In the genomic region with DNA sequence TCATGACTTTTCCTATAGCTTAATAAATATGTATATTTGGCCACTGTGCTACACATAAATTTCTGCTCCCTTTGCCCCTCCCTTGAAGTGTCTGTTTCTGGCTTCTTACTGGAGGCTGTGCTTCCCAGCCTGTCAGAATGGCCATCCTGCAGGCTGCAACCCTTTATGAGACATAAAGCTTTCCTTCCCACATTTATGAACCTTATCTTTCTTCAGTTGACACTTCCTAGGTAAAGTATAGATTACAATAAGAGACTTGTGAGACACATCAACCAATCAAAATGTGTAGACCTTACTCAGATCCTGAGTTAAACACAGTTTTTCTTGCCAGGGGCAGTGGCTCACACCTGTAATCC, we compare ENCODE assay signal across 24 cellular contexts. TPM values are rescaled to one million over a fixed set of nuclear protein-coding genes. Genes with fewer than 3 reads are reported as not detected.
DNase-seq lines count a peak whose midpoint lies in the region; ATAC-seq, FAIRE-seq and TF ChIP-seq lines count a peak whose summit lies in the region.
"Had no signal": no experiment of that assay in that cellular context is flagged by ENCODE, and none has a peak within 500 bp of the region (broad histone marks: within the 10 kb centered on the region; RNA-seq: fewer than 3 reads in every experiment).

No MANE protein-coding gene starts in this region.

- POLR2A ChIA-PET in K562 (lab: Yijun Ruan, JAX): interaction anchor here (2.2 to 2.3 kb wide), 2 partner anchors 9 to 12 kb away, joined by 7 to 9 read pairs; no protein-coding TSS in a partner anchor

- ATAC-seq in K562 (no peak; the same call in 2 of the 3 replicates), mucosa of descending colon (peak; percentile 58), HG02840 (IDR thresholded peaks at IDR 0.05; ENCODE audit: low FRiP score, unreplicated experiment) (no peak), Right ventricle myocardium superior (ENCODE audit: poor library complexity) (no peak)
- ATAC-seq: CD8-positive, alpha-beta T cell had no signal

- no peak for TF ChIP-seq POLR2A in K562 (conservative IDR thresholded peaks at IDR 0.05)

- H3K4me3 ChIP-seq in K562 (no peak overlapping the region), mucosa of descending colon (no peak overlapping the region)
- H3K4me3 ChIP-seq: BLaER1 treated with 17β-estradiol and CSF1 and Interleukin-3, amounts not matched to agents 10 nM and 100 nM had no signal

- BruUV-seq in K562 (replicated peaks; lab: Mats Ljungman, UMichigan): no TSS peak

- H2AFZ ChIP-seq in K562 (ENCODE audit: low read depth, low read length): peak overlapping the region; percentile 54

- H3K9me3 ChIP-seq in K562 (replicated peaks; ENCODE audit: control insufficient read depth, insufficient read depth, low read depth, low read length) (no peaks in the 10 kb centered on the region), mucosa of descending colon (no peaks in the 10 kb centered on the region)
- H3K9me3 ChIP-seq: BLaER1 treated with 17β-estradiol and CSF1 and Interleukin-3, amounts not matched to agents 10 nM and 100 nM; Caco-2 had no signal

- H3K36me3 ChIP-seq in K562 (ENCODE audit: control insufficient read depth, insufficient read depth, low read length): no peaks in the 10 kb centered on the region
- H3K36me3 ChIP-seq in mucosa of descending colon (ENCODE audit: low read depth): no peaks in the 10 kb centered on the region
- H3K36me3 ChIP-seq: BLaER1 treated with 17β-estradiol and CSF1 and Interleukin-3, amounts not matched to agents 10 nM and 100 nM had no signal

- no peak for DNase-seq in K562 (ENCODE audit: extremely low read depth in 1 of 4, low spot score in 3 of 4)
- no peak for DNase-seq in mucosa of descending colon
- no peak for DNase-seq in type B pancreatic cell (ENCODE audit: extremely low spot score, unreplicated experiment)
- no peak for DNase-seq in iPS-NIHi11 (ENCODE audit: low spot score)
- no peak for DNase-seq in Right ventricle myocardium superior
- DNase-seq: 8988T; ACHN; AML-193; Calu3; CD4-positive, alpha-beta T cell; CD8-positive, alpha-beta T cell; DMS79 treated with DMSO at 0.1 percent for 48 hours; GF-D8 had no signal

- no peak overlapping the region for H3K4me3 Mint-ChIP-seq in type B pancreatic cell
- H3K4me3 Mint-ChIP-seq: B cell; CD4-positive, alpha-beta T cell; CD8-positive, alpha-beta T cell had no signal

- H3K79me2 ChIP-seq in K562 (ENCODE audit: control insufficient read depth, insufficient read depth, low read length): no peaks in the 10 kb centered on the region

- no peaks in the 10 kb centered on the region for H4K20me1 ChIP-seq in K562 (replicated peaks; ENCODE audit: control insufficient read depth, insufficient read depth, low read length)
- H4K20me1 ChIP-seq: BLaER1 treated with 17β-estradiol and CSF1 and Interleukin-3, amounts not matched to agents 10 nM and 100 nM had no signal

- H3K4me1 Mint-ChIP-seq in type B pancreatic cell (ENCODE audit: unreplicated experiment): peaks cover 6% of the 10 kb centered on the region
- H3K4me1 Mint-ChIP-seq: B cell had no signal

- no peaks in the 10 kb centered on the region for H3K9me1 ChIP-seq in K562 (ENCODE audit: control insufficient read depth, insufficient read depth, low read length)

- H3K27ac ChIP-seq in K562 (ENCODE audit: extremely low read depth, low read depth, low read length): peak overlapping the region; percentile 65
- H3K27ac ChIP-seq: BLaER1 treated with 17β-estradiol and CSF1 and Interleukin-3, amounts not matched to agents 10 nM and 100 nM; C4-2B had no signal

- H3K4me1 ChIP-seq in K562 (replicated peaks in 1 of 2; ENCODE audit: control insufficient read depth in 2 of 2, insufficient read depth in 2 of 2, low read length in 2 of 2) (peaks cover 6 to 50% of the 10 kb centered on the region in 2 experiments; a peak in 4 of 5 replicates), mucosa of descending colon (ENCODE audit: low read depth) (no peaks in the 10 kb centered on the region)

- peak overlapping the region; percentile 40; the same call in 1 of the 2 replicates for H3K4me2 ChIP-seq in K562 (ENCODE audit: insufficient read depth, low read length)
- H3K4me2 ChIP-seq: BLaER1 treated with 17β-estradiol and CSF1 and Interleukin-3, amounts not matched to agents 10 nM and 100 nM had no signal

- peaks cover 3% of the 10 kb centered on the region for H3K27me3 Mint-ChIP-seq in type B pancreatic cell

- CTCF ChIA-PET in K562 (lab: Yijun Ruan, JAX; ENCODE audit: low intra/inter-chr PET ratio): interaction anchor here (0.5 kb wide), 1 partner anchor 1191 kb away, joined by 3 read pairs; no protein-coding TSS in a partner anchor

- no peaks in the 10 kb centered on the region for H3K36me3 Mint-ChIP-seq in type B pancreatic cell
- H3K36me3 Mint-ChIP-seq: CD8-positive, alpha-beta T cell had no signal

- TF ChIP-seq CTCF in K562 (IDR thresholded peaks at IDR 0.05 in 2 of 3, conservative IDR thresholded peaks at IDR 0.05 in 1 of 3; ENCODE audit: insufficient read depth in 2 of 3, low read depth in 1 of 3, low read length in 3 of 3) (no peak), mucosa of descending colon (IDR thresholded peaks at IDR 0.05) (no peak), type B pancreatic cell (conservative IDR thresholded peaks at IDR 0.05) (no peak)

- H3K9me3 Mint-ChIP-seq in type B pancreatic cell: no peaks in the 10 kb centered on the region
- H3K9me3 Mint-ChIP-seq: CD4-positive, alpha-beta T cell; CD8-positive, alpha-beta T cell had no signal

- TF ChIP-seq RAD21 in K562 (CRISPR knock-in tag; conservative IDR thresholded peaks at IDR 0.05 in 1 of 2, IDR thresholded peaks at IDR 0.05 in 1 of 2): no peak

- intact Hi-C loops in K562 (cut with micrococcal nuclease) (no loop called here), mucosa of descending colon (cut with DNase I, micrococcal nuclease) (no loop called here), Right ventricle myocardium superior (cut with DNase I) (no loop called here)

- H3K27me3 ChIP-seq in K562 (ENCODE audit: control insufficient read depth in 2 of 2, insufficient read depth in 2 of 2, low read length in 2 of 2): no peaks in the 10 kb centered on the region
- H3K27me3 ChIP-seq: BLaER1 treated with 17β-estradiol and CSF1 and Interleukin-3, amounts not matched to agents 10 nM and 100 nM had no signal

- peak overlapping the region; percentile 52 for H3K27ac Mint-ChIP-seq in type B pancreatic cell
- H3K27ac Mint-ChIP-seq: B cell; CD4-positive, alpha-beta T cell; CD8-positive, alpha-beta T cell had no signal

- no peak overlapping the region for H3K9ac ChIP-seq in K562 (ENCODE audit: insufficient read depth in 1 of 2, low read depth in 2 of 2, low read length in 2 of 2)
- H3K9ac ChIP-seq: BLaER1 treated with 17β-estradiol and CSF1 and Interleukin-3, amounts not matched to agents 10 nM and 100 nM had no signal

- no peak for FAIRE-seq in K562 (lab: Jason Lieb, UNC)
- FAIRE-seq: A204.1, D721Med, G401.6, GM12891, GM19239 had no signal

- no peak for TF ChIP-seq EP300 in K562 (IDR thresholded peaks at IDR 0.05; ENCODE audit: low read length)

- in situ Hi-C loops in K562 (cut with MboI): no loop called here

TF ChIP-seq in K562, 482 proteins besides CTCF, POLR2A, EP300 and RAD21 (continues in another document):
- TF ChIP-seq CTBP1 (IDR thresholded peaks at IDR 0.05; ENCODE audit: borderline replicate concordance): 0 out of 2 replicates have a peak, but pooled peaks have one; percentile 3
- no peak for TF ChIP-seq NONO (IDR thresholded peaks at IDR 0.05; ENCODE audit: low read depth in 2 of 2, low read length in 1 of 2)

RNA-seq across cellular contexts. Expression of gene SCN11A, which starts 29.5 kb away (rescaled TPM):
- 0.07 TPM in 1 of 2 replicates, not detected in the other for total RNA-seq in K562 (2011; cell fraction: chromatin; rRNA removed; ENCODE audit: low replicate concordance)
- not detected in 2 replicates for total RNA-seq in K562 (2011; cell fraction: nucleolus; rRNA removed)
- total RNA-seq in K562 (2011; cell fraction: nucleoplasm; rRNA removed): not detected in 2 replicates
- total RNA-seq in K562 (2014; rRNA removed) (0.05 TPM in 1 of 2 replicates, not detected in the other), K562 (2014; rRNA removed; fragmentation: Illumina TruSeq; extraction: Trizol) (0.03 TPM in 1 of 2 replicates, not detected in the other), K562 (2015; rRNA removed; fragmentation: Illumina TruSeq; extraction: Trizol) (0.04 TPM in 2 replicates), K562 (2021) (not detected in 2 replicates), mucosa of descending colon (1 to 10 TPM in 1 of 3 donors, under 1 TPM in 2; 0.23 to 2.1 (median 0.27) TPM), type B pancreatic cell (ENCODE audit: low replicate concordance) (0.21 and 1.4 TPM in 2 replicates), Right ventricle myocardium superior (0.05 TPM)
- polyA plus RNA-seq in K562 (2011; rRNA removed) (0.01 TPM in 1 of 2 replicates, not detected in the other), K562 (2014; fragmentation: Illumina TruSeq; extraction: Trizol) (not detected in 2 replicates), K562 (2014; fragmentation: Nextera tagmentation; extraction: Ambion mirVana) (not detected), K562 (2014; rRNA removed) (not detected in 2 replicates)
- polyA plus RNA-seq in K562 (2011; cell fraction: cytosol; rRNA removed): 0.01 TPM in 2 replicates
- polyA plus RNA-seq in K562 (2011; cell fraction: nucleus; rRNA removed): 0.03 and 0.06 TPM in 2 replicates
- polyA plus RNA-seq in K562 (2012): 0.01 and 0.04 TPM in 2 replicates
- polyA minus RNA-seq in K562 (2011; rRNA and poly(A)+ RNA removed): not detected in 2 replicates
- polyA minus RNA-seq in K562 (2011; cell fraction: cytosol; rRNA and poly(A)+ RNA removed): not detected in 2 replicates
- not detected in 2 replicates for polyA minus RNA-seq in K562 (2011; cell fraction: nucleus; rRNA and poly(A)+ RNA removed)
- total RNA-seq: A673, Caco-2 had no signal

RNA-seq across cellular contexts. Expression of gene WDR48, which starts 29.6 kb away (rescaled TPM):
- 31.6 and 76.0 TPM in 2 replicates for total RNA-seq in K562 (2011; cell fraction: chromatin; rRNA removed; ENCODE audit: low replicate concordance)
- 13.0 and 16.8 TPM in 2 replicates for total RNA-seq in K562 (2011; cell fraction: nucleolus; rRNA removed)
- total RNA-seq in K562 (2011; cell fraction: nucleoplasm; rRNA removed): 28.7 and 37.4 TPM in 2 replicates
- total RNA-seq in K562 (2014; rRNA removed): 22.1 and 26.6 TPM in 2 replicates
- 48.0 and 58.8 TPM in 2 replicates for total RNA-seq in K562 (2014; rRNA removed; fragmentation: Illumina TruSeq; extraction: Trizol)
- total RNA-seq in K562 (2015; rRNA removed; fragmentation: Illumina TruSeq; extraction: Trizol): 34.4 and 38.1 TPM in 2 replicates
- 45.7 and 48.5 TPM in 2 replicates for total RNA-seq in K562 (2021)
- 51.8 and 70.6 TPM in 2 replicates for polyA plus RNA-seq in K562 (2011; rRNA removed)
- 14.0 and 23.7 TPM in 2 replicates for polyA plus RNA-seq in K562 (2011; cell fraction: cytosol; rRNA removed)
- 35.7 and 44.4 TPM in 2 replicates for polyA plus RNA-seq in K562 (2011; cell fraction: nucleus; rRNA removed)
- polyA plus RNA-seq in K562 (2012): 34.3 and 41.0 TPM in 2 replicates
- polyA plus RNA-seq in K562 (2014; fragmentation: Illumina TruSeq; extraction: Trizol): 44.1 and 49.9 TPM in 2 replicates
- 10 to 100 TPM; 27.0 to 49.2 TPM for polyA plus RNA-seq in K562 (2014; fragmentation: Nextera tagmentation; extraction: Ambion mirVana)
- polyA plus RNA-seq in K562 (2014; rRNA removed): 31.1 and 31.2 TPM in 2 replicates
- 113 and 118 TPM in 2 replicates for polyA minus RNA-seq in K562 (2011; rRNA and poly(A)+ RNA removed)
- 20.6 and 39.8 TPM in 2 replicates for polyA minus RNA-seq in K562 (2011; cell fraction: cytosol; rRNA and poly(A)+ RNA removed)
- polyA minus RNA-seq in K562 (2011; cell fraction: nucleus; rRNA and poly(A)+ RNA removed): 30.3 and 38.9 TPM in 2 replicates
- total RNA-seq in mucosa of descending colon: 10 to 100 TPM; 33.0 to 46.8 (median 37.5) TPM
- 45.0 and 61.4 TPM in 2 replicates for total RNA-seq in type B pancreatic cell (ENCODE audit: low replicate concordance)
- total RNA-seq in Right ventricle myocardium superior: 33.1 TPM
